In genomic region chrX:119015407-119016242, GRCh38 we compare ENCODE assay signal across 1 cellular context.
TF ChIP-seq lines count a peak whose summit lies in the region.

No MANE protein-coding gene starts in this region.

TF ChIP-seq in GM12878, 131 proteins besides CTCF, POLR2A, EP300 and RAD21 (continued from another document and continues in another):
- TF ChIP-seq, protein P1, sequence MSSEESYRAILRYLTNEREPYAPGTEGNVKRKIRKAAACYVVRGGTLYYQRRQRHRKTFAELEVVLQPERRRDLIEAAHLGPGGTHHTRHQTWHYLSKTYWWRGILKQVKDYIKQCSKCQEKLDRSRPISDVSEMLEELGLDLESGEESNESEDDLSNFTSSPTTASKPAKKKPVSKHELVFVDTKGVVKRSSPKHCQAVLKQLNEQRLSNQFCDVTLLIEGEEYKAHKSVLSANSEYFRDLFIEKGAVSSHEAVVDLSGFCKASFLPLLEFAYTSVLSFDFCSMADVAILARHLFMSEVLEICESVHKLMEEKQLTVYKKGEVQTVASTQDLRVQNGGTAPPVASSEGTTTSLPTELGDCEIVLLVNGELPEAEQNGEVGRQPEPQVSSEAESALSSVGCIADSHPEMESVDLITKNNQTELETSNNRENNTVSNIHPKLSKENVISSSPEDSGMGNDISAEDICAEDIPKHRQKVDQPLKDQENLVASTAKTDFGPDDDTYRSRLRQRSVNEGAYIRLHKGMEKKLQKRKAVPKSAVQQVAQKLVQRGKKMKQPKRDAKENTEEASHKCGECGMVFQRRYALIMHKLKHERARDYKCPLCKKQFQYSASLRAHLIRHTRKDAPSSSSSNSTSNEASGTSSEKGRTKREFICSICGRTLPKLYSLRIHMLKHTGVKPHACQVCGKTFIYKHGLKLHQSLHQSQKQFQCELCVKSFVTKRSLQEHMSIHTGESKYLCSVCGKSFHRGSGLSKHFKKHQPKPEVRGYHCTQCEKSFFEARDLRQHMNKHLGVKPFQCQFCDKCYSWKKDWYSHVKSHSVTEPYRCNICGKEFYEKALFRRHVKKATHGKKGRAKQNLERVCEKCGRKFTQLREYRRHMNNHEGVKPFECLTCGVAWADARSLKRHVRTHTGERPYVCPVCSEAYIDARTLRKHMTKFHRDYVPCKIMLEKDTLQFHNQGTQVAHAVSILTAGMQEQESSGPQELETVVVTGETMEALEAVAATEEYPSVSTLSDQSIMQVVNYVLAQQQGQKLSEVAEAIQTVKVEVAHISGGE (CRISPR knock-in tag; IDR thresholded peaks at IDR 0.05), result no peak
- TF ChIP-seq IKZF1 (conservative IDR thresholded peaks at IDR 0.05) (peak; percentile 90), STAT1 (conservative IDR thresholded peaks at IDR 0.05) (no peak), RELA (IDR thresholded peaks at IDR 0.05; ENCODE audit: borderline replicate concordance, partially characterized antibody) (no peak), IRF4 (IDR thresholded peaks at IDR 0.05; ENCODE audit: low read depth, low read length) (peak; percentile 93), MXI1 (IDR thresholded peaks at IDR 0.05; ENCODE audit: low read depth, low read length) (no peak), RBBP5 (conservative IDR thresholded peaks at IDR 0.05) (no peak), SIN3A (IDR thresholded peaks at IDR 0.05; ENCODE audit: low read depth, low read length) (no peak), BCL11A (IDR thresholded peaks at IDR 0.05; ENCODE audit: low read depth, low read length) (peak; percentile 70; the same call in 1 of the 2 replicates), ATF7 (IDR thresholded peaks at IDR 0.05; ENCODE audit: low read depth) (no peak), ELK1 (IDR thresholded peaks at IDR 0.05; ENCODE audit: low read depth, low read length) (no peak), KAT2A (conservative IDR thresholded peaks at IDR 0.05; ENCODE audit: control insufficient read depth, low read depth, low read length) (no peak), BMI1 (IDR thresholded peaks at IDR 0.05; ENCODE audit: borderline replicate concordance) (peak; percentile 77), CBX5 (IDR thresholded peaks at IDR 0.05; ENCODE audit: low read depth) (no peak), SKIL (IDR thresholded peaks at IDR 0.05; ENCODE audit: low read depth, poor library complexity, severe bottlenecking) (peak; percentile 20), ZNF217 (IDR thresholded peaks at IDR 0.05) (no peak), BACH1 (IDR thresholded peaks at IDR 0.05; ENCODE audit: borderline replicate concordance) (peak; percentile 40; the same call in 1 of the 2 replicates), ZZZ3 (IDR thresholded peaks at IDR 0.05; ENCODE audit: control insufficient read depth, insufficient read length, low read depth) (no peak), CEBPB (IDR thresholded peaks at IDR 0.05; ENCODE audit: borderline replicate concordance in 1 of 2, low read depth in 2 of 2, low read length in 2 of 2) (no peak), ZNF622 (IDR thresholded peaks at IDR 0.05) (no peak), HSF1 (IDR thresholded peaks at IDR 0.05; ENCODE audit: low read depth, low read length) (no peak), YY1 (IDR thresholded peaks at IDR 0.05; ENCODE audit: low read depth, low read length) (no peak), HDAC6 (IDR thresholded peaks at IDR 0.05; ENCODE audit: unreplicated experiment) (no peak), TARDBP (IDR thresholded peaks at IDR 0.05; ENCODE audit: borderline replicate concordance) (no peak), PML (IDR thresholded peaks at IDR 0.05; ENCODE audit: low read length) (no peak), WRNIP1 (IDR thresholded peaks at IDR 0.05; ENCODE audit: borderline replicate concordance, low read depth, low read length) (no peak), SUZ12 (IDR thresholded peaks at IDR 0.05; ENCODE audit: unreplicated experiment) (no peak), CBFB (IDR thresholded peaks at IDR 0.05; ENCODE audit: low read depth) (no peak), JUND (IDR thresholded peaks at IDR 0.05; ENCODE audit: low read depth, low read length) (peak; percentile 61; the same call in 1 of the 2 replicates), IKZF2 (IDR thresholded peaks at IDR 0.05) (peak; percentile 93 to 95), RFX5 (IDR thresholded peaks at IDR 0.05; ENCODE audit: low read depth, low read length) (no peak), SUPT20H (IDR thresholded peaks at IDR 0.05; ENCODE audit: borderline replicate concordance, control insufficient read depth, low read depth, low read length) (no peak), MEF2B (IDR thresholded peaks at IDR 0.05; ENCODE audit: partially characterized antibody, poor library complexity, severe bottlenecking) (peak; percentile 17), CREM (IDR thresholded peaks at IDR 0.05; ENCODE audit: low read depth) (0 out of 2 replicates have a peak, but pooled peaks have one; percentile 13), HDAC2 (IDR thresholded peaks at IDR 0.05) (no peak), MAX (IDR thresholded peaks at IDR 0.05; ENCODE audit: low read depth, low read length) (no peak)
- TF ChIP-seq, protein P2, sequence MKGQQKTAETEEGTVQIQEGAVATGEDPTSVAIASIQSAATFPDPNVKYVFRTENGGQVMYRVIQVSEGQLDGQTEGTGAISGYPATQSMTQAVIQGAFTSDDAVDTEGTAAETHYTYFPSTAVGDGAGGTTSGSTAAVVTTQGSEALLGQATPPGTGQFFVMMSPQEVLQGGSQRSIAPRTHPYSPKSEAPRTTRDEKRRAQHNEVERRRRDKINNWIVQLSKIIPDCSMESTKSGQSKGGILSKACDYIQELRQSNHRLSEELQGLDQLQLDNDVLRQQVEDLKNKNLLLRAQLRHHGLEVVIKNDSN (IDR thresholded peaks at IDR 0.05; ENCODE audit: borderline replicate concordance, extremely low read length, insufficient read depth, low read depth, low read length), result no peak
- TF ChIP-seq, protein P3, sequence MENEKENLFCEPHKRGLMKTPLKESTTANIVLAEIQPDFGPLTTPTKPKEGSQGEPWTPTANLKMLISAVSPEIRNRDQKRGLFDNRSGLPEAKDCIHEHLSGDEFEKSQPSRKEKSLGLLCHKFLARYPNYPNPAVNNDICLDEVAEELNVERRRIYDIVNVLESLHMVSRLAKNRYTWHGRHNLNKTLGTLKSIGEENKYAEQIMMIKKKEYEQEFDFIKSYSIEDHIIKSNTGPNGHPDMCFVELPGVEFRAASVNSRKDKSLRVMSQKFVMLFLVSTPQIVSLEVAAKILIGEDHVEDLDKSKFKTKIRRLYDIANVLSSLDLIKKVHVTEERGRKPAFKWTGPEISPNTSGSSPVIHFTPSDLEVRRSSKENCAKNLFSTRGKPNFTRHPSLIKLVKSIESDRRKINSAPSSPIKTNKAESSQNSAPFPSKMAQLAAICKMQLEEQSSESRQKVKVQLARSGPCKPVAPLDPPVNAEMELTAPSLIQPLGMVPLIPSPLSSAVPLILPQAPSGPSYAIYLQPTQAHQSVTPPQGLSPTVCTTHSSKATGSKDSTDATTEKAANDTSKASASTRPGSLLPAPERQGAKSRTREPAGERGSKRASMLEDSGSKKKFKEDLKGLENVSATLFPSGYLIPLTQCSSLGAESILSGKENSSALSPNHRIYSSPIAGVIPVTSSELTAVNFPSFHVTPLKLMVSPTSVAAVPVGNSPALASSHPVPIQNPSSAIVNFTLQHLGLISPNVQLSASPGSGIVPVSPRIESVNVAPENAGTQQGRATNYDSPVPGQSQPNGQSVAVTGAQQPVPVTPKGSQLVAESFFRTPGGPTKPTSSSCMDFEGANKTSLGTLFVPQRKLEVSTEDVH (IDR thresholded peaks at IDR 0.05; ENCODE audit: low read depth, partially characterized antibody), result no peak
- TF ChIP-seq, protein P4, sequence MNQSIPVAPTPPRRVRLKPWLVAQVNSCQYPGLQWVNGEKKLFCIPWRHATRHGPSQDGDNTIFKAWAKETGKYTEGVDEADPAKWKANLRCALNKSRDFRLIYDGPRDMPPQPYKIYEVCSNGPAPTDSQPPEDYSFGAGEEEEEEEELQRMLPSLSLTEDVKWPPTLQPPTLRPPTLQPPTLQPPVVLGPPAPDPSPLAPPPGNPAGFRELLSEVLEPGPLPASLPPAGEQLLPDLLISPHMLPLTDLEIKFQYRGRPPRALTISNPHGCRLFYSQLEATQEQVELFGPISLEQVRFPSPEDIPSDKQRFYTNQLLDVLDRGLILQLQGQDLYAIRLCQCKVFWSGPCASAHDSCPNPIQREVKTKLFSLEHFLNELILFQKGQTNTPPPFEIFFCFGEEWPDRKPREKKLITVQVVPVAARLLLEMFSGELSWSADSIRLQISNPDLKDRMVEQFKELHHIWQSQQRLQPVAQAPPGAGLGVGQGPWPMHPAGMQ (IDR thresholded peaks at IDR 0.05; ENCODE audit: borderline replicate concordance), result no peak
- TF ChIP-seq, protein P5, sequence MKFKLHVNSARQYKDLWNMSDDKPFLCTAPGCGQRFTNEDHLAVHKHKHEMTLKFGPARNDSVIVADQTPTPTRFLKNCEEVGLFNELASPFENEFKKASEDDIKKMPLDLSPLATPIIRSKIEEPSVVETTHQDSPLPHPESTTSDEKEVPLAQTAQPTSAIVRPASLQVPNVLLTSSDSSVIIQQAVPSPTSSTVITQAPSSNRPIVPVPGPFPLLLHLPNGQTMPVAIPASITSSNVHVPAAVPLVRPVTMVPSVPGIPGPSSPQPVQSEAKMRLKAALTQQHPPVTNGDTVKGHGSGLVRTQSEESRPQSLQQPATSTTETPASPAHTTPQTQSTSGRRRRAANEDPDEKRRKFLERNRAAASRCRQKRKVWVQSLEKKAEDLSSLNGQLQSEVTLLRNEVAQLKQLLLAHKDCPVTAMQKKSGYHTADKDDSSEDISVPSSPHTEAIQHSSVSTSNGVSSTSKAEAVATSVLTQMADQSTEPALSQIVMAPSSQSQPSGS (IDR thresholded peaks at IDR 0.05; ENCODE audit: low read length), result peak; percentile 49; the same call in 1 of the 2 replicates
- TF ChIP-seq, protein P6, sequence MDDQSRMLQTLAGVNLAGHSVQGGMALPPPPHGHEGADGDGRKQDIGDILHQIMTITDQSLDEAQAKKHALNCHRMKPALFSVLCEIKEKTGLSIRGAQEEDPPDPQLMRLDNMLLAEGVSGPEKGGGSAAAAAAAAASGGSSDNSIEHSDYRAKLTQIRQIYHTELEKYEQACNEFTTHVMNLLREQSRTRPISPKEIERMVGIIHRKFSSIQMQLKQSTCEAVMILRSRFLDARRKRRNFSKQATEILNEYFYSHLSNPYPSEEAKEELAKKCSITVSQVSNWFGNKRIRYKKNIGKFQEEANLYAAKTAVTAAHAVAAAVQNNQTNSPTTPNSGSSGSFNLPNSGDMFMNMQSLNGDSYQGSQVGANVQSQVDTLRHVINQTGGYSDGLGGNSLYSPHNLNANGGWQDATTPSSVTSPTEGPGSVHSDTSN (IDR thresholded peaks at IDR 0.05; ENCODE audit: insufficient replicate concordance, low read depth, low read length), result no peak
- TF ChIP-seq, protein P7, sequence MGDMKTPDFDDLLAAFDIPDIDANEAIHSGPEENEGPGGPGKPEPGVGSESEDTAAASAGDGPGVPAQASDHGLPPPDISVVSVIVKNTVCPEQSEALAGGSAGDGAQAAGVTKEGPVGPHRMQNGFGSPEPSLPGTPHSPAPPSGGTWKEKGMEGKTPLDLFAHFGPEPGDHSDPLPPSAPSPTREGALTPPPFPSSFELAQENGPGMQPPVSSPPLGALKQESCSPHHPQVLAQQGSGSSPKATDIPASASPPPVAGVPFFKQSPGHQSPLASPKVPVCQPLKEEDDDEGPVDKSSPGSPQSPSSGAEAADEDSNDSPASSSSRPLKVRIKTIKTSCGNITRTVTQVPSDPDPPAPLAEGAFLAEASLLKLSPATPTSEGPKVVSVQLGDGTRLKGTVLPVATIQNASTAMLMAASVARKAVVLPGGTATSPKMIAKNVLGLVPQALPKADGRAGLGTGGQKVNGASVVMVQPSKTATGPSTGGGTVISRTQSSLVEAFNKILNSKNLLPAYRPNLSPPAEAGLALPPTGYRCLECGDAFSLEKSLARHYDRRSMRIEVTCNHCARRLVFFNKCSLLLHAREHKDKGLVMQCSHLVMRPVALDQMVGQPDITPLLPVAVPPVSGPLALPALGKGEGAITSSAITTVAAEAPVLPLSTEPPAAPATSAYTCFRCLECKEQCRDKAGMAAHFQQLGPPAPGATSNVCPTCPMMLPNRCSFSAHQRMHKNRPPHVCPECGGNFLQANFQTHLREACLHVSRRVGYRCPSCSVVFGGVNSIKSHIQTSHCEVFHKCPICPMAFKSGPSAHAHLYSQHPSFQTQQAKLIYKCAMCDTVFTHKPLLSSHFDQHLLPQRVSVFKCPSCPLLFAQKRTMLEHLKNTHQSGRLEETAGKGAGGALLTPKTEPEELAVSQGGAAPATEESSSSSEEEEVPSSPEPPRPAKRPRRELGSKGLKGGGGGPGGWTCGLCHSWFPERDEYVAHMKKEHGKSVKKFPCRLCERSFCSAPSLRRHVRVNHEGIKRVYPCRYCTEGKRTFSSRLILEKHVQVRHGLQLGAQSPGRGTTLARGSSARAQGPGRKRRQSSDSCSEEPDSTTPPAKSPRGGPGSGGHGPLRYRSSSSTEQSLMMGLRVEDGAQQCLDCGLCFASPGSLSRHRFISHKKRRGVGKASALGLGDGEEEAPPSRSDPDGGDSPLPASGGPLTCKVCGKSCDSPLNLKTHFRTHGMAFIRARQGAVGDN (IDR thresholded peaks at IDR 0.05), result no peak
